Comparison of ENCODE assay signal across 21 cellular contexts in genomic region chr7:44224951-44225565, GRCh38. TPM values are rescaled to one million over a fixed set of nuclear protein-coding genes. Genes with fewer than 3 reads are reported as not detected.
DNase-seq lines count a peak whose midpoint lies in the region; ATAC-seq and TF ChIP-seq lines count a peak whose summit lies in the region.
"Had no signal": no experiment of that assay in that cellular context is flagged by ENCODE, and none has a peak within 500 bp of the region (broad histone marks: within the 10 kb centered on the region; RNA-seq: fewer than 3 reads in every experiment).

No MANE protein-coding gene starts in this region.

- intact Hi-C loops in left cardiac atrium (cut with DNase I) (no loop called here), left ventricle myocardium inferior (cut with micrococcal nuclease) (no loop called here), psoas muscle (cut with DNase I) (no loop called here)

- H3K27ac Mint-ChIP-seq in chondrocyte (ENCODE audit: unreplicated experiment) (no peak overlapping the region), type B pancreatic cell (no peak overlapping the region)
- H3K27ac Mint-ChIP-seq: CD4-positive, alpha-beta T cell had no signal

- TF ChIP-seq CTCF in left ventricle myocardium inferior (IDR thresholded peaks at IDR 0.05; ENCODE audit: borderline replicate concordance) = no peak
- no peak for TF ChIP-seq CTCF in chondrocyte (IDR thresholded peaks at IDR 0.05)
- TF ChIP-seq CTCF in psoas muscle (IDR thresholded peaks at IDR 0.05) = no peak
- no peak for TF ChIP-seq CTCF in type B pancreatic cell (conservative IDR thresholded peaks at IDR 0.05)

- no peaks in the 10 kb centered on the region for H3K4me1 Mint-ChIP-seq in chondrocyte (ENCODE audit: low read depth)
- H3K4me1 Mint-ChIP-seq in type B pancreatic cell (ENCODE audit: unreplicated experiment) = peaks cover 12% of the 10 kb centered on the region

- H3K4me3 ChIP-seq in left ventricle myocardium inferior = no peak overlapping the region
- no peak overlapping the region for H3K4me3 ChIP-seq in psoas muscle
- H3K4me3 ChIP-seq: A549, GM12878, Peyer's patch had no signal

- no peak for ATAC-seq in left cardiac atrium
- ATAC-seq in psoas muscle = peak in 1 of 4 donors; percentile 6
- ATAC-seq in HG03108 (IDR thresholded peaks at IDR 0.05; ENCODE audit: unreplicated experiment) = no peak
- ATAC-seq: GM12878 had no signal

- DNase-seq in left cardiac atrium (peak; percentile 15), left ventricle myocardium inferior (no peak), NCI-H69 (lab: John Stamatoyannopoulos, UW) (peak; percentile 57), chondrocyte (ENCODE audit: low spot score) (peak; percentile 77), psoas muscle (peak; percentile 9 to 39), type B pancreatic cell (ENCODE audit: extremely low spot score, unreplicated experiment) (no peak), NCI-H2171 treated with DMSO at 0.1 percent for 48 hours (lab: John Stamatoyannopoulos, UW) (no peak)
- DNase-seq: CD4-positive, alpha-beta T cell; EL; IMR-90; NCI-H187 treated with DMSO at 0.1 percent for 48 hours; NCI-H446; NCI-H526 treated with DMSO at 0.1 percent for 48 hours; NK-92 treated with Interleukin-12 subunit alpha and Interleukin-12 subunit beta, amount 100 ng/mL, for 24 hours; Peyer's patch had no signal

- H3K27me3 ChIP-seq in left ventricle myocardium inferior (ENCODE audit: low read depth) = peaks cover 25% of the 10 kb centered on the region
- peaks cover 0 to 1% (median 0%) of the 10 kb centered on the region in 3 donors for H3K27me3 ChIP-seq in psoas muscle (ENCODE audit: insufficient read depth in 3 of 3, low read length in 2 of 3)
- H3K27me3 ChIP-seq: Peyer's patch had no signal

- H3K9me3 ChIP-seq in left ventricle myocardium inferior (replicated peaks) (no peaks in the 10 kb centered on the region), psoas muscle (no peaks in the 10 kb centered on the region)
- H3K9me3 ChIP-seq: A549, Peyer's patch had no signal

- whole genome bisulfite sequencing in psoas muscle, 3 donors = 61 to 73% (median 61%) methylated on average over 9 to 10 of the region's 10 CpGs

- H3K9me3 Mint-ChIP-seq in chondrocyte (ENCODE audit: low read depth) = no peaks in the 10 kb centered on the region
- H3K9me3 Mint-ChIP-seq in type B pancreatic cell = no peaks in the 10 kb centered on the region
- H3K9me3 Mint-ChIP-seq: CD4-positive, alpha-beta T cell had no signal

- H3K27me3 Mint-ChIP-seq in chondrocyte (ENCODE audit: low read depth) (peaks cover 12% of the 10 kb centered on the region), type B pancreatic cell (peaks cover 4% of the 10 kb centered on the region)

- H3K36me3 Mint-ChIP-seq in chondrocyte (ENCODE audit: low read depth) (no peaks in the 10 kb centered on the region), type B pancreatic cell (no peaks in the 10 kb centered on the region)

- H3K27ac ChIP-seq in left ventricle myocardium inferior (replicated peaks) = no peak overlapping the region
- no peak overlapping the region for H3K27ac ChIP-seq in psoas muscle
- H3K27ac ChIP-seq: A549, HL-60, Peyer's patch had no signal

- H3K4me1 ChIP-seq in left ventricle myocardium inferior (no peaks in the 10 kb centered on the region), psoas muscle (peaks cover 8% of the 10 kb centered on the region)
- H3K4me1 ChIP-seq: A549, Peyer's patch had no signal

- H3K4me3 Mint-ChIP-seq in chondrocyte (ENCODE audit: unreplicated experiment) (no peak overlapping the region), type B pancreatic cell (no peak overlapping the region)
- H3K4me3 Mint-ChIP-seq: CD4-positive, alpha-beta T cell had no signal

- peaks cover 3% of the 10 kb centered on the region for H3K36me3 ChIP-seq in left ventricle myocardium inferior
- no peaks in the 10 kb centered on the region for H3K36me3 ChIP-seq in psoas muscle (ENCODE audit: insufficient read depth in 1 of 2, low read depth in 1 of 2)
- H3K36me3 ChIP-seq: Peyer's patch had no signal

RNA-seq across cellular contexts. Expression of gene YKT6, which starts 24.3 kb away (rescaled TPM):
- total RNA-seq in left cardiac atrium (10 to 100 TPM; 51.5 to 62.1 TPM), left ventricle myocardium inferior (53.3 TPM), chondrocyte (126 to 133 TPM (median 131 TPM) in 3 replicates), psoas muscle (10 to 100 TPM; 49.7 to 69.4 (median 63.7) TPM), type B pancreatic cell (ENCODE audit: low replicate concordance) (82.4 and 97.4 TPM in 2 replicates)
- polyA plus RNA-seq in psoas muscle = 100 to 1,000 TPM in 2 of 3 donors, 10 to 100 TPM in 1; 47.7 to 153 (median 148) TPM

RNA-seq across cellular contexts. Expression of gene GCK, which starts 35.8 kb away (rescaled TPM):
- 1 to 10 TPM; 3.1 to 5.6 TPM for total RNA-seq in left cardiac atrium
- total RNA-seq in left ventricle myocardium inferior = 0.49 TPM
- 0.31 to 0.44 TPM (median 0.37 TPM) in 3 replicates for total RNA-seq in chondrocyte
- total RNA-seq in psoas muscle = not detected
- under 1 TPM; 0.07 to 0.11 (median 0.08) TPM for polyA plus RNA-seq in psoas muscle
- 5.6 and 6.7 TPM in 2 replicates for total RNA-seq in type B pancreatic cell (ENCODE audit: low replicate concordance)
- total RNA-seq: GM12878, HT1080, M059J, Peyer's patch had no signal

Comparison
In these comparisons a context has a peak if more than half of its experiments do, and no peak if none do; other contexts are left out.
1. DNase-seq: peak in left cardiac atrium (single experiment), NCI-H69 (single experiment), chondrocyte (single experiment) and psoas muscle (2 of 2); none in left ventricle myocardium inferior (single experiment), type B pancreatic cell (single experiment) and NCI-H2171 treated with DMSO at 0.1 percent for 48 hours (single experiment).